ENCODE assay signal across 15 cellular contexts in genomic region chr11:101974255-101974654, GRCh38. TPM values are rescaled to one million over a fixed set of nuclear protein-coding genes. Genes with fewer than 3 reads are reported as not detected.
DNase-seq lines count a peak whose midpoint lies in the region; ATAC-seq and TF ChIP-seq lines count a peak whose summit lies in the region.
"Had no signal": no experiment of that assay in that cellular context is flagged by ENCODE, and none has a peak within 500 bp of the region (broad histone marks: within the 10 kb centered on the region; RNA-seq: fewer than 3 reads in every experiment).

No MANE protein-coding gene starts in this region.

- H3K27ac ChIP-seq in 22Rv1 = peak overlapping the region; percentile 55
- H3K27ac ChIP-seq: tibial nerve had no signal

- in situ Hi-C loops in G401 (cut with HindIII; ENCODE audit: low sequenced_read_pairs) (no loop called here), KBM-7 (cut with MboI; ENCODE audit: low pct_unique_long_range_greater_than_20kb, low sequenced_read_pairs) (no loop called here)

- WGBS in lower leg skin, 2 donors = 36 to 39% methylated on average over 2 of the region's 2 CpGs

- ATAC-seq in SK-N-SH treated with all-trans-retinoic acid at 6 μM for 48 hours = peak; percentile 71

- H3K4me3 ChIP-seq in fibroblast of pulmonary artery (replicated peaks; ENCODE audit: low read depth, low read length) (no peak overlapping the region), lower leg skin (ENCODE audit: low read depth, poor library complexity, severe bottlenecking) (no peak overlapping the region)
- H3K4me3 ChIP-seq: tibial nerve had no signal

- TF ChIP-seq CTCF in 22Rv1 (IDR thresholded peaks at IDR 0.05) (peak; percentile 56), fibroblast of pulmonary artery (IDR thresholded peaks at IDR 0.05; ENCODE audit: low read length, missing control alignments) (peak; percentile 30), lower leg skin (IDR thresholded peaks at IDR 0.05) (no peak)

- DNase-seq in G401 (ENCODE audit: low spot score) = peak; percentile 3
- DNase-seq in fibroblast of pulmonary artery (ENCODE audit: low read depth) = peak; percentile 18
- DNase-seq in activated CD4-positive, alpha-beta T cell treated with anti-CD3 and anti-CD28 coated beads for 48 hours = no peak
- DNase-seq in KBM-7 = no peak
- DNase-seq in inferior parietal cortex (ENCODE audit: extremely low spot score) = no peak
- no peak for DNase-seq in lower leg skin (ENCODE audit: low spot score in 2 of 2)
- DNase-seq: activated effector memory CD4-positive, alpha-beta T cell treated with anti-CD3 and anti-CD28 coated beads, Interleukin-2, amount 50 U/mL, for 16 hours; GDM1; GOT3; NCI-H1092 treated with DMSO at 0.1 percent for 48 hours; NCI-H446; posterior cingulate gyrus had no signal

- TF ChIP-seq POLR2A in lower leg skin (IDR thresholded peaks at IDR 0.05) = no peak

- intact Hi-C loops in lower leg skin (cut with DNase I; ENCODE audit: low total_unique reads) = no loop called here

TF ChIP-seq in SK-N-SH treated with all-trans-retinoic acid at 6 μM for 48 hours, 23 proteins besides CTCF, POLR2A, EP300 and RAD21:
- TF ChIP-seq ZNF8 (CRISPR knock-in tag; IDR thresholded peaks at IDR 0.05) (no peak), TCF4 (CRISPR knock-in tag; IDR thresholded peaks at IDR 0.05; ENCODE audit: borderline replicate concordance) (no peak), ZFP30 (CRISPR knock-in tag; IDR thresholded peaks at IDR 0.05) (no peak), CSRNP3 (CRISPR knock-in tag; IDR thresholded peaks at IDR 0.05) (no peak), ISL1 (CRISPR knock-in tag; IDR thresholded peaks at IDR 0.05) (no peak), PATZ1 (CRISPR knock-in tag; IDR thresholded peaks at IDR 0.05; ENCODE audit: borderline replicate concordance) (no peak), CSDC2 (CRISPR knock-in tag; IDR thresholded peaks at IDR 0.05) (no peak), PPARA (CRISPR knock-in tag; IDR thresholded peaks at IDR 0.05; ENCODE audit: borderline replicate concordance) (no peak), ZC3H10 (CRISPR knock-in tag; IDR thresholded peaks at IDR 0.05) (no peak), GLIS3 (CRISPR knock-in tag; IDR thresholded peaks at IDR 0.05) (no peak), TSHZ2 (CRISPR knock-in tag; IDR thresholded peaks at IDR 0.05) (no peak), ESRRG (CRISPR knock-in tag; IDR thresholded peaks at IDR 0.05) (no peak), RARB (CRISPR knock-in tag; IDR thresholded peaks at IDR 0.05) (no peak), ARNTL (CRISPR knock-in tag; IDR thresholded peaks at IDR 0.05; ENCODE audit: borderline replicate concordance, low read depth) (no peak), ZNF70 (CRISPR knock-in tag; IDR thresholded peaks at IDR 0.05) (no peak), CREB5 (CRISPR knock-in tag; IDR thresholded peaks at IDR 0.05; ENCODE audit: low read depth) (no peak), OSR1 (CRISPR knock-in tag; IDR thresholded peaks at IDR 0.05) (no peak)

RNA-seq across cellular contexts. Expression of gene ANGPTL5, which starts 57.9 kb away (rescaled TPM):
- not detected in 2 replicates for total RNA-seq in G401 (2014; rRNA removed; shearing (Covaris generic))
- 1 to 10 TPM in 3 of 4 donors, under 1 TPM in 1; 0.84 to 5.8 (median 3.0) TPM for total RNA-seq in lower leg skin

RNA-seq across cellular contexts. Expression of gene CEP126, which starts 59.4 kb away (rescaled TPM):
- total RNA-seq in G401 (2014; rRNA removed; shearing (Covaris generic)) = 0.07 and 1.1 TPM in 2 replicates
- total RNA-seq in lower leg skin = 1 to 10 TPM; 2.6 to 5.2 (median 3.6) TPM

Comparison
In these comparisons a context has a peak if more than half of its experiments do, and no peak if none do; other contexts are left out.
1. CTCF ChIP-seq: peak in 22Rv1 (single experiment) and fibroblast of pulmonary artery (single experiment); none in lower leg skin (0 of 3).
2. DNase-seq: peak in G401 (single experiment) and fibroblast of pulmonary artery (single experiment); none in activated CD4-positive, alpha-beta T cell treated with anti-CD3 and anti-CD28 coated beads for 48 hours (single experiment), KBM-7 (single experiment), inferior parietal cortex (single experiment) and lower leg skin (0 of 2).